ENCODE assay signal across 12 cellular contexts in the genomic region with DNA sequence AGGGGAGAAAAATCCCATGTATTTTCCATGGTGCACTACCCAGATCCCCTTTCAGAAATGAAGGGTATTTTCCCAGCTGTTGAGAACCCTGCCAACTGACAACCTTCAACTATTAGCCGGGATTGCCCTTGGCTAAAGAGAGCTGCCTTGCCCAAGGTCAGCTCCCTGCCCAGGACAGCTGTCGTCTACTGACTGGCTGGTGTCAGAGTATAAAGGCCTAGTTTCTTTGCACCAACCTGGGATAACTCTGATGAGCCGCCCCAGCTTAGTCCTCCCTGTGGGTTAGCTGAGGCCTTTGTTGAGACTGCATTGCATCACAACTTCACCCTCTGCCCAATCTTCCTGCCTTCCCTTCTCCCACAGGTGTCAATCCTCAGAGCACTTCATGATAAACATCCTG.
"Had no signal": no experiment of that assay in that cellular context is flagged by ENCODE, and none has a peak within 500 bp of the region (broad histone marks: within the 10 kb centered on the region; RNA-seq: fewer than 3 reads in every experiment).

No MANE protein-coding gene starts in this region.

- H3K4me3 ChIP-seq: stomach had no signal

- H3K27me3 ChIP-seq: stomach had no signal

- H3K27ac ChIP-seq: epithelial cell of prostate had no signal

- DNase-seq: activated CD4-positive, alpha-beta T cell treated with anti-CD3 and anti-CD28 coated beads, Interleukin-2, amount 10 ng/mL, durations not matched to agents 7 days and 5 days; activated gamma-delta T cell; activated T-cell treated with anti-CD3 and anti-CD28 coated beads, Interleukin-2, amount 50 U/mL, for 72 hours; endodermal cell; foreskin fibroblast; kidney glomerular epithelial cell; mesenchymal stem cell; posterior cingulate gyrus; stimulated activated CD4-positive, alpha-beta T cell treated with anti-CD3 and anti-CD28 coated beads, Interleukin-2, amount 100 ng/mL, for 24 hours; stomach; T-cell had no signal
